ENCODE assay signal across 8 cellular contexts in the genomic region with DNA sequence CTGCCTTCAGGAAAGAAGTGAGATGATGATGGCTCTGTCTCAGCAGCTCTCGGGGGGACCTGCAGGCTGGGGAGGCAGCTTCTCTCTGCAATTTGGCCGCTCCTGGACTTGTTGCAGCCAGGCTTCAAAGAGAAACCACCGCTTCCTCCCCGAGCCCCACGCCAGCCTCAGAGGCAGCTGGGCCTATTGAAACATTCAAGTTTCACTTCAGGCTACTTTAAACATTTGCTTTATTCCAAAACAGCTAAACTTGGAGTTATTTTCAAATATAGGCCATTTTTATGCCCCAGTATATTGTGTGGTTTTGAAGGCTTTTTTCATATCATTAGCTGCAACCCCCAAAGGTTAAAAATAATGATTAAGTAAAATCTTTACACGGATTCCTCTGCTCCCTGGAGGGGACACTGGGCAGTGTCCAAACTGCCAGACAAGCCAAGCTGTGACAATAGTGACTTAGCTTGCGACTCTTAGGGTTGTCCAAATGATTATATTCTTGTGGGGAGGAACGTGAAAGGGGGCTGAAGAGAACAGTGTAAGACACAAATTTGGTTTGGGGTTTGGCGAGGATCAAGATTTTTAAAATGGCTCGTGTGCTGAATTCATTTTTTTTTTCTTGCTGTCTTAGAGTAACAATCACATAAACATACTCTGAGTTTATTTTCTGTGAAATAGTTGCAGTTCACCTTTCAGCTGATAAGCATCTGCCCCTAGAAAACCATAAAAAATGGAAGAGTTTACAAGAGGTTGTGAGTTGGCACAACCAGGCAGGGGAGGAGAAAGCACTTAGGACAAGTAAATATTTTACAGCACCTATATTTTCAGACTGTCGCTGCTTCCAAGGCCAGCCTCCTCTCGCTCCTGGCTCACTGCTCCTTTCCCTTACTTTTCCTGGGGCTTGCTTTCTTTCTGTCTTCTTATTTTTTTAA.
DNase-seq lines count a peak whose midpoint lies in the region; ATAC-seq and TF ChIP-seq lines count a peak whose summit lies in the region.

No MANE protein-coding gene starts in this region.

- in situ Hi-C loops in astrocyte of the cerebellum (cut with HindIII; ENCODE audit: low sequenced_read_pairs), result no loop called here

- ATAC-seq in GM18858 (IDR thresholded peaks at IDR 0.05; ENCODE audit: unreplicated experiment), result peak; percentile 73
- peak; percentile 91 for ATAC-seq in HG03064 (IDR thresholded peaks at IDR 0.05; ENCODE audit: low read depth, unreplicated experiment)

- H3K9me3 ChIP-seq in SJSA1 (replicated peaks), result no peaks in the 10 kb centered on the region

- peaks cover 13% of the 10 kb centered on the region for H3K4me1 ChIP-seq in SJSA1 (replicated peaks)

- DNase-seq in AG08396 (ENCODE audit: low spot score), result peak; percentile 57
- DNase-seq in SJSA1 (ENCODE audit: low read depth in 1 of 2, low spot score in 2 of 2), result peak in 1 of 2 experiments; percentile 52
- peak; percentile 26 for DNase-seq in astrocyte of the cerebellum (ENCODE audit: low read depth)
- peak; percentile 40 for DNase-seq in stimulated activated CD4-positive, alpha-beta T cell treated with anti-CD3 and anti-CD28 coated beads, Interleukin-4, amount 100 ng/mL, for 24 hours
- DNase-seq in NCI-H1436 treated with DMSO at 0.1 percent for 48 hours (lab: John Stamatoyannopoulos, UW), result no peak

- H3K27me3 ChIP-seq in SJSA1 (replicated peaks) (no peaks in the 10 kb centered on the region), layer of hippocampus (ENCODE audit: control insufficient read depth, insufficient read depth, low read length) (no peaks in the 10 kb centered on the region)

- H3K36me3 ChIP-seq in SJSA1, result no peaks in the 10 kb centered on the region

- no peak for TF ChIP-seq CTCF in astrocyte of the cerebellum (IDR thresholded peaks at IDR 0.05; ENCODE audit: low read depth, low read length, missing control alignments)

- H3K4me3 ChIP-seq in SJSA1, result peak overlapping the region; percentile 21
- H3K4me3 ChIP-seq in astrocyte of the cerebellum (ENCODE audit: low read depth, low read length), result no peak overlapping the region

- H3K27ac ChIP-seq in SJSA1 (peak overlapping the region; percentile 51), layer of hippocampus (ENCODE audit: low read depth, low read length) (peak overlapping the region; percentile 67)
